Comparison of ENCODE assay signal across 23 cellular contexts in the genomic region with DNA sequence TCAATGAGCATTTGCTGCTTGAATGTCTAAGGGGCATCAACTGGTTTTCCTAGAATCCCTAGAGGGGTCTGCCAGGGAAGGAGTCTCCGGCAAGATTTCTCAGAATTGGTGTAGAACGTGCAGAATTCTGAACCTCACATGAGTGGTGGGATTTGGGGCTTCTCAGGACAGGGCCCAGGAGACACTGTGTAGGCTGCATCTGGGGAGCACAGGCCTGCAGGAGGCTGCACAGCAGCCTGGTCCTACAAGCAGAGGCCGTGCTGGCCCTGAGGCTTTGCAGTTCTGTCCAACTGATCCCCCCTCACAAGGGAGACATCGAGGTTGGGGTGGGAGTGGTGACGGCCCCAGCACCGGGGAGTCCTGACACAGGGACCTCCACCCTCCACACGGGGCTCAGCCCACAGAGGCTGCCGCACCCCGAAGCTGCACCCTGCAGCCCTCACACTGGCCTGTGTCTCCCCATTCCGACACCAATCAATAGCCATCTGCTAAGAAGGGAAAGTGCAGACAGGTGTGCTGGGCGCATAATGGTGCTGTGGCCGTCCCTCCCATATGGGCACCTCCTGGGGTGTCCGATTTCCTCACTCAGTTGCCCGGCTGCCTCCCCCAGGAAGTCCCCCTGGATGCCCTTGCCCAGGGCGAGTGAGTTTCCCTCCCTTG.
DNase-seq lines count a peak whose midpoint lies in the region; ATAC-seq and TF ChIP-seq lines count a peak whose summit lies in the region.
"Had no signal": no experiment of that assay in that cellular context is flagged by ENCODE, and none has a peak within 500 bp of the region (broad histone marks: within the 10 kb centered on the region; RNA-seq: fewer than 3 reads in every experiment).

No MANE protein-coding gene starts in this region.

- H4K5ac ChIP-seq in mesendoderm (ENCODE audit: low read length) = no peak overlapping the region

- no CpG with 5 or more reads among the region's 15 CpGs for whole genome bisulfite sequencing in mesendoderm (ENCODE audit: extremely low coverage, insufficient coverage, low lambda C conversion rate)

- no peak overlapping the region for H2BK5ac ChIP-seq in mesendoderm (ENCODE audit: low read length)

- no peak for TF ChIP-seq CTCF in WTC11 (IDR thresholded peaks at IDR 0.05)

- H2BK120ac ChIP-seq in mesendoderm (ENCODE audit: low read depth, low read length) = no peak overlapping the region

- no peaks in the 10 kb centered on the region for H3K4me1 ChIP-seq in mesendoderm (ENCODE audit: control insufficient read depth, low read depth, low read length)
- H3K4me1 ChIP-seq: A549, SJSA1 had no signal

- no peak overlapping the region for H3K23ac ChIP-seq in mesendoderm (ENCODE audit: low read length)

- no peak overlapping the region for H3K4me2 ChIP-seq in mesendoderm (ENCODE audit: low read length)
- H3K4me2 ChIP-seq: A549 had no signal

- H2AK5ac ChIP-seq in mesendoderm (ENCODE audit: low read length) = no peak overlapping the region

- H3K36me3 ChIP-seq in H7 (replicated peaks; ENCODE audit: control insufficient read depth, insufficient read depth, low read length) = no peaks in the 10 kb centered on the region
- H3K36me3 ChIP-seq in mesendoderm (ENCODE audit: control insufficient read depth, insufficient read depth, low read length) = no peaks in the 10 kb centered on the region
- H3K36me3 ChIP-seq: SJSA1 had no signal

- no peaks in the 10 kb centered on the region for H3K79me1 ChIP-seq in mesendoderm (ENCODE audit: low read length)

- H4K8ac ChIP-seq in mesendoderm (ENCODE audit: low read depth, low read length) = no peak overlapping the region

- no peaks in the 10 kb centered on the region for H3K4me1 Mint-ChIP-seq in stimulated activated memory B cell treated with anti-CD40 and anti-IgM and Interleukin-4, amounts not matched to agents 10 μg/mL and 1 μg/mL and 100 μg/mL, for 72 hours
- peaks cover 12% of the 10 kb centered on the region; the same call in 1 of the 2 replicates for H3K4me1 Mint-ChIP-seq in WTC11

- POLR2A ChIA-PET in WTC11 (lab: Charles Lee) = no interaction called here

- no peak overlapping the region for H3K27ac Mint-ChIP-seq in stimulated activated memory B cell treated with anti-CD40 and anti-IgM and Interleukin-4, amounts not matched to agents 10 μg/mL and 1 μg/mL and 100 μg/mL, for 72 hours
- no peak overlapping the region for H3K27ac Mint-ChIP-seq in WTC11
- H3K27ac Mint-ChIP-seq: CD8-positive, alpha-beta T cell had no signal

- DNase-seq in H7 (peak; percentile 46), NCI-H146 treated with DMSO at 0.1 percent for 48 hours (lab: John Stamatoyannopoulos, UW; ENCODE audit: unreplicated experiment) (peak; percentile 0), mesendoderm (no peak), WTC11 (ENCODE audit: low spot score) (no peak), middle frontal gyrus (ENCODE audit: extremely low spot score, low spot score) (no peak)
- no peak for DNase-seq in activated T-cell treated with anti-CD3 and anti-CD28 coated beads, Interleukin-2, amount 50 U/mL, for 48 hours
- DNase-seq: C1 segment of cervical spinal cord; CD8-positive, alpha-beta T cell; DMS 273 treated with DMSO at 0.1 percent for 48 hours; DMS79; EL; GF-D8; Karpas-422; NCI-H1092; NCI-H1417 treated with DMSO at 0.1 percent for 48 hours; NCI-H187 treated with DMSO at 0.1 percent for 48 hours; NCI-H2107; NCI-H526; Right ventricle myocardium superior; RPMI8226 had no signal

- no peaks in the 10 kb centered on the region for H3K79me2 ChIP-seq in mesendoderm (ENCODE audit: control insufficient read depth, insufficient read depth, low read length)

- H2BK15ac ChIP-seq in mesendoderm (replicated peaks; ENCODE audit: low read depth) = no peak overlapping the region

- H3K4me3 Mint-ChIP-seq in stimulated activated memory B cell treated with anti-CD40 and anti-IgM and Interleukin-4, amounts not matched to agents 10 μg/mL and 1 μg/mL and 100 μg/mL, for 72 hours = no peak overlapping the region
- H3K4me3 Mint-ChIP-seq in WTC11 = no peak overlapping the region
- H3K4me3 Mint-ChIP-seq: CD8-positive, alpha-beta T cell had no signal

- H3K9me3 Mint-ChIP-seq in stimulated activated memory B cell treated with anti-CD40 and anti-IgM and Interleukin-4, amounts not matched to agents 10 μg/mL and 1 μg/mL and 100 μg/mL, for 72 hours = peaks cover 9% of the 10 kb centered on the region
- peaks cover 10% of the 10 kb centered on the region for H3K9me3 Mint-ChIP-seq in WTC11
- H3K9me3 Mint-ChIP-seq: CD8-positive, alpha-beta T cell had no signal

- H3K4ac ChIP-seq in mesendoderm (ENCODE audit: low read depth, low read length) = no peak overlapping the region

- no peaks in the 10 kb centered on the region for H3K27me3 ChIP-seq in H7 (ENCODE audit: control insufficient read depth, insufficient read depth, low read length)
- no peaks in the 10 kb centered on the region for H3K27me3 ChIP-seq in mesendoderm (ENCODE audit: insufficient read depth, low read length, poor library complexity)
- H3K27me3 ChIP-seq: SJSA1 had no signal

- peak overlapping the region; percentile 25 for H3K56ac ChIP-seq in mesendoderm (ENCODE audit: low read length)

- no peak overlapping the region for H3K4me3 ChIP-seq in H7 (ENCODE audit: insufficient read depth, low read depth, low read length)
- no peak overlapping the region for H3K4me3 ChIP-seq in mesendoderm (ENCODE audit: low read length)
- H3K4me3 ChIP-seq: A549, SJSA1 had no signal

- H3K18ac ChIP-seq in mesendoderm (ENCODE audit: low read length) = no peak overlapping the region

- H3K27me3 Mint-ChIP-seq in stimulated activated memory B cell treated with anti-CD40 and anti-IgM and Interleukin-4, amounts not matched to agents 10 μg/mL and 1 μg/mL and 100 μg/mL, for 72 hours = peaks cover 44% of the 10 kb centered on the region
- H3K27me3 Mint-ChIP-seq in WTC11 (ENCODE audit: low read depth) = no peaks in the 10 kb centered on the region

- no peak overlapping the region for H3K27ac ChIP-seq in mesendoderm (ENCODE audit: low read depth, low read length)
- H3K27ac ChIP-seq: A549, SJSA1 had no signal

- peak; percentile 6 for ATAC-seq in stimulated activated memory B cell treated with anti-CD40 and anti-IgM and Interleukin-4, amounts not matched to agents 10 μg/mL and 1 μg/mL and 100 μg/mL, for 72 hours
- ATAC-seq in WTC11 = no peak
- ATAC-seq: A549; CD8-positive, alpha-beta T cell had no signal

- no peaks in the 10 kb centered on the region for H3K36me3 Mint-ChIP-seq in stimulated activated memory B cell treated with anti-CD40 and anti-IgM and Interleukin-4, amounts not matched to agents 10 μg/mL and 1 μg/mL and 100 μg/mL, for 72 hours
- H3K36me3 Mint-ChIP-seq in WTC11 = no peaks in the 10 kb centered on the region
- H3K36me3 Mint-ChIP-seq: CD8-positive, alpha-beta T cell had no signal

- CTCF ChIA-PET in WTC11 (lab: Charles Lee) = no interaction called here

- H3K9ac ChIP-seq in mesendoderm (ENCODE audit: low read length) = no peak overlapping the region

TF ChIP-seq in WTC11, 78 proteins besides CTCF, POLR2A, EP300 and RAD21:
- TF ChIP-seq, protein P1, sequence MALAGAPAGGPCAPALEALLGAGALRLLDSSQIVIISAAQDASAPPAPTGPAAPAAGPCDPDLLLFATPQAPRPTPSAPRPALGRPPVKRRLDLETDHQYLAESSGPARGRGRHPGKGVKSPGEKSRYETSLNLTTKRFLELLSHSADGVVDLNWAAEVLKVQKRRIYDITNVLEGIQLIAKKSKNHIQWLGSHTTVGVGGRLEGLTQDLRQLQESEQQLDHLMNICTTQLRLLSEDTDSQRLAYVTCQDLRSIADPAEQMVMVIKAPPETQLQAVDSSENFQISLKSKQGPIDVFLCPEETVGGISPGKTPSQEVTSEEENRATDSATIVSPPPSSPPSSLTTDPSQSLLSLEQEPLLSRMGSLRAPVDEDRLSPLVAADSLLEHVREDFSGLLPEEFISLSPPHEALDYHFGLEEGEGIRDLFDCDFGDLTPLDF (CRISPR knock-in tag; IDR thresholded peaks at IDR 0.05) = no peak
- TF ChIP-seq ZNF423 (CRISPR knock-in tag; IDR thresholded peaks at IDR 0.05) (no peak), KAT7 (CRISPR knock-in tag; IDR thresholded peaks at IDR 0.05; ENCODE audit: borderline replicate concordance) (no peak), JAZF1 (CRISPR knock-in tag; IDR thresholded peaks at IDR 0.05) (no peak), ESRRA (CRISPR knock-in tag; IDR thresholded peaks at IDR 0.05; ENCODE audit: borderline replicate concordance) (no peak), MXD4 (CRISPR knock-in tag; IDR thresholded peaks at IDR 0.05; ENCODE audit: borderline replicate concordance) (no peak)
- TF ChIP-seq, protein P2, sequence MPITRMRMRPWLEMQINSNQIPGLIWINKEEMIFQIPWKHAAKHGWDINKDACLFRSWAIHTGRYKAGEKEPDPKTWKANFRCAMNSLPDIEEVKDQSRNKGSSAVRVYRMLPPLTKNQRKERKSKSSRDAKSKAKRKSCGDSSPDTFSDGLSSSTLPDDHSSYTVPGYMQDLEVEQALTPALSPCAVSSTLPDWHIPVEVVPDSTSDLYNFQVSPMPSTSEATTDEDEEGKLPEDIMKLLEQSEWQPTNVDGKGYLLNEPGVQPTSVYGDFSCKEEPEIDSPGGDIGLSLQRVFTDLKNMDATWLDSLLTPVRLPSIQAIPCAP (CRISPR knock-in tag; IDR thresholded peaks at IDR 0.05) = no peak
- TF ChIP-seq, protein P3, sequence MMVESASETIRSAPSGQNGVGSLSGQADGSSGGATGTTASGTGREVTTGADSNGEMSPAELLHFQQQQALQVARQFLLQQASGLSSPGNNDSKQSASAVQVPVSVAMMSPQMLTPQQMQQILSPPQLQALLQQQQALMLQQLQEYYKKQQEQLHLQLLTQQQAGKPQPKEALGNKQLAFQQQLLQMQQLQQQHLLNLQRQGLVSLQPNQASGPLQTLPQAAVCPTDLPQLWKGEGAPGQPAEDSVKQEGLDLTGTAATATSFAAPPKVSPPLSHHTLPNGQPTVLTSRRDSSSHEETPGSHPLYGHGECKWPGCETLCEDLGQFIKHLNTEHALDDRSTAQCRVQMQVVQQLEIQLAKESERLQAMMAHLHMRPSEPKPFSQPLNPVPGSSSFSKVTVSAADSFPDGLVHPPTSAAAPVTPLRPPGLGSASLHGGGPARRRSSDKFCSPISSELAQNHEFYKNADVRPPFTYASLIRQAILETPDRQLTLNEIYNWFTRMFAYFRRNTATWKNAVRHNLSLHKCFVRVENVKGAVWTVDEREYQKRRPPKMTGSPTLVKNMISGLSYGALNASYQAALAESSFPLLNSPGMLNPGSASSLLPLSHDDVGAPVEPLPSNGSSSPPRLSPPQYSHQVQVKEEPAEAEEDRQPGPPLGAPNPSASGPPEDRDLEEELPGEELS (CRISPR knock-in tag; IDR thresholded peaks at IDR 0.05) = no peak

Comparison
In these comparisons a context has a peak if more than half of its experiments do, and no peak if none do; other contexts are left out.
1. DNase-seq: peak in H7 (single experiment) and NCI-H146 treated with DMSO at 0.1 percent for 48 hours (single experiment); none in mesendoderm (single experiment), WTC11 (single experiment), middle frontal gyrus (single experiment) and activated T-cell treated with anti-CD3 and anti-CD28 coated beads, Interleukin-2, amount 50 U/mL, for 48 hours (0 of 2).